Comparison of ENCODE assay signal across 15 cellular contexts in genomic region chr9:78680196-78680595, GRCh38.
A peak's percentile ranks its signal among the peaks of the same experiment; 100 is the strongest.
DNase-seq lines count a peak whose midpoint lies in the region; TF ChIP-seq lines count a peak whose summit lies in the region.
"Had no signal": no experiment of that assay in that cellular context is flagged by ENCODE, and none has a peak within 500 bp of the region (broad histone marks: within the 10 kb centered on the region; RNA-seq: fewer than 3 reads in every experiment).

No MANE protein-coding gene starts in this region.

- no peaks in the 10 kb centered on the region for H3K9me3 ChIP-seq in iPS-15b (ENCODE audit: control insufficient read depth, insufficient read depth, low read length)
- no peaks in the 10 kb centered on the region for H3K9me3 ChIP-seq in thyroid gland
- H3K9me3 ChIP-seq: BLaER1, Caco-2 had no signal

- H3K4me1 ChIP-seq in iPS-15b (ENCODE audit: control insufficient read depth, insufficient read depth, low read length) (peaks cover 4% of the 10 kb centered on the region), thyroid gland (peaks cover 0 to 4% of the 10 kb centered on the region in 2 donors)
- H3K4me1 ChIP-seq: BLaER1, Caco-2 had no signal

- intact Hi-C loops in thyroid gland (cut with DNase I): no loop called here

- no peaks in the 10 kb centered on the region for H3K27me3 ChIP-seq in iPS-15b (ENCODE audit: control insufficient read depth, insufficient read depth, low read length)
- H3K27me3 ChIP-seq in thyroid gland: no peaks in the 10 kb centered on the region
- H3K27me3 ChIP-seq: BLaER1 had no signal

- TF ChIP-seq POLR2A in thyroid gland (IDR thresholded peaks at IDR 0.05): no peak

- WGBS in thyroid gland, 2 donors: 20 to 62% methylated on average over 3 of the region's 3 CpGs

- H3K9ac ChIP-seq in iPS-15b (ENCODE audit: low read depth, low read length): no peak overlapping the region
- H3K9ac ChIP-seq: BLaER1, GM23248 had no signal

- H3K36me3 ChIP-seq in iPS-15b (ENCODE audit: control insufficient read depth, insufficient read depth, low read length): no peaks in the 10 kb centered on the region
- no peaks in the 10 kb centered on the region for H3K36me3 ChIP-seq in thyroid gland
- H3K36me3 ChIP-seq: BLaER1 had no signal

- no peak for TF ChIP-seq CTCF in thyroid gland (IDR thresholded peaks at IDR 0.05)

- no peak overlapping the region for H3K27ac ChIP-seq in thyroid gland
- H3K27ac ChIP-seq: BLaER1, GM23248 had no signal

- H3K4me3 ChIP-seq in iPS-15b (ENCODE audit: low read depth, low read length) (peak overlapping the region; percentile 1), thyroid gland (replicated peaks in 1 of 3) (no peak overlapping the region)
- H3K4me3 ChIP-seq: BLaER1, GM23248, K562 had no signal

- DNase-seq in NCI-H146 (lab: John Stamatoyannopoulos, UW) (peak; percentile 27), NCI-H146 treated with DMSO at 0.1 percent for 48 hours (lab: John Stamatoyannopoulos, UW; ENCODE audit: unreplicated experiment) (no peak), DMS79 treated with DMSO at 0.1 percent for 48 hours (lab: John Stamatoyannopoulos, UW) (peak; percentile 58), thyroid gland (peak; percentile 35 to 50), SHP77 (lab: John Stamatoyannopoulos, UW) (no peak), HuH-7.5 (ENCODE audit: low spot score) (no peak)
- DNase-seq: 8988T; AML-193; Caco-2; CD8-positive, alpha-beta memory T cell; GM23248; H9 had no signal

Comparison
In these comparisons a context has a peak if more than half of its experiments do, and no peak if none do; other contexts are left out.
1. DNase-seq: peak in NCI-H146 (single experiment), DMS79 treated with DMSO at 0.1 percent for 48 hours (single experiment) and thyroid gland (2 of 2); none in NCI-H146 treated with DMSO at 0.1 percent for 48 hours (single experiment), SHP77 (0 of 2) and HuH-7.5 (single experiment).